In genomic region chrX:96435636-96436035, GRCh38 we compare ENCODE assay signal across 26 cellular contexts.
DNase-seq lines count a peak whose midpoint lies in the region; ATAC-seq and TF ChIP-seq lines count a peak whose summit lies in the region.
"Had no signal": no experiment of that assay in that cellular context is flagged by ENCODE, and none has a peak within 500 bp of the region (broad histone marks: within the 10 kb centered on the region; RNA-seq: fewer than 3 reads in every experiment).

No MANE protein-coding gene starts in this region.

- ATAC-seq in HG03442 (IDR thresholded peaks at IDR 0.05; ENCODE audit: unreplicated experiment) (no peak), HG03432 (IDR thresholded peaks at IDR 0.05; ENCODE audit: unreplicated experiment) (no peak)
- ATAC-seq: activated naive CD8-positive, alpha-beta T cell treated with anti-CD3 and anti-CD28 coated beads, Interleukin-2, amount 50 U/mL, for 24 hours; left colon; stimulated activated naive B cell treated with anti-CD40 and anti-IgM and Interleukin-4, amounts not matched to agents 10 μg/mL and 1 μg/mL and 100 μg/mL, for 72 hours had no signal

- H4K20me1 ChIP-seq in GM23248 (ENCODE audit: insufficient read depth): no peaks in the 10 kb centered on the region

- H3K9ac ChIP-seq in GM23248 (peak overlapping the region; percentile 6; the same call in 1 of the 2 replicates), skeletal muscle satellite cell (ENCODE audit: low read depth, low read length) (peak overlapping the region; percentile 69)

- H3K4me3 Mint-ChIP-seq in immature natural killer cell: no peak overlapping the region
- H3K4me3 Mint-ChIP-seq: activated CD4-positive, alpha-beta memory T cell treated with anti-CD3 and anti-CD28 coated beads, Interleukin-2, amount 10 ng/mL, durations not matched to agents 7 days and 5 days; activated naive CD8-positive, alpha-beta T cell treated with anti-CD3 and anti-CD28 coated beads, Interleukin-2, amount 50 U/mL, for 24 hours; CD8-positive, alpha-beta memory T cell; mesothelial cell of epicardium; nephron; stimulated activated naive B cell treated with anti-CD40 and anti-IgM and Interleukin-4, amounts not matched to agents 10 μg/mL and 1 μg/mL and 100 μg/mL, for 72 hours had no signal

- H3K4me3 ChIP-seq in GM23248: 0 out of 2 replicates have a peak overlapping the region, but pooled peaks have one; percentile 23
- H3K4me3 ChIP-seq in ascending aorta: no peak overlapping the region
- H3K4me3 ChIP-seq in fibroblast of mammary gland (ENCODE audit: control insufficient read depth, low read depth, low read length): no peak overlapping the region
- H3K4me3 ChIP-seq in skeletal muscle satellite cell (ENCODE audit: low read length): no peak overlapping the region
- H3K4me3 ChIP-seq: testis had no signal

- H3K4me2 ChIP-seq in GM23248 (ENCODE audit: unreplicated experiment): peak overlapping the region; percentile 52
- peak overlapping the region; percentile 13 for H3K4me2 ChIP-seq in skeletal muscle satellite cell (ENCODE audit: low read length)

- H3K9me3 ChIP-seq in GM23248 (ENCODE audit: low read depth): no peaks in the 10 kb centered on the region
- H3K9me3 ChIP-seq in ascending aorta: no peaks in the 10 kb centered on the region
- H3K9me3 ChIP-seq in skeletal muscle satellite cell (replicated peaks; ENCODE audit: low read length): no peaks in the 10 kb centered on the region
- H3K9me3 ChIP-seq: testis had no signal

- H3F3A ChIP-seq in GM23248 (ENCODE audit: insufficient read depth): peaks cover 23% of the 10 kb centered on the region

- no peak overlapping the region for H3K27ac Mint-ChIP-seq in immature natural killer cell
- H3K27ac Mint-ChIP-seq: activated CD4-positive, alpha-beta memory T cell treated with anti-CD3 and anti-CD28 coated beads, Interleukin-2, amount 10 ng/mL, durations not matched to agents 7 days and 5 days; activated naive CD8-positive, alpha-beta T cell treated with anti-CD3 and anti-CD28 coated beads, Interleukin-2, amount 50 U/mL, for 24 hours; CD8-positive, alpha-beta memory T cell; mesothelial cell of epicardium; nephron; stimulated activated naive B cell treated with anti-CD40 and anti-IgM and Interleukin-4, amounts not matched to agents 10 μg/mL and 1 μg/mL and 100 μg/mL, for 72 hours had no signal

- peak overlapping the region; percentile 16; the same call in 1 of the 2 replicates for H2AFZ ChIP-seq in GM23248

- TF ChIP-seq CTCF in ascending aorta (IDR thresholded peaks at IDR 0.05) (no peak), fibroblast of mammary gland (conservative IDR thresholded peaks at IDR 0.05; ENCODE audit: control insufficient read depth, insufficient read depth, low read depth, low read length) (no peak)

- peaks cover 42% of the 10 kb centered on the region for H3K4me1 ChIP-seq in GM23248 (ENCODE audit: insufficient read depth)
- H3K4me1 ChIP-seq in ascending aorta: peaks cover 0 to 3% of the 10 kb centered on the region in 2 donors
- peaks cover 50% of the 10 kb centered on the region for H3K4me1 ChIP-seq in skeletal muscle satellite cell (ENCODE audit: control insufficient read depth, insufficient read depth, low read length)
- H3K4me1 ChIP-seq: testis had no signal

- H3K27me3 ChIP-seq in GM23248 (replicated peaks; ENCODE audit: insufficient read depth) (no peaks in the 10 kb centered on the region), ascending aorta (no peaks in the 10 kb centered on the region), skeletal muscle satellite cell (ENCODE audit: control insufficient read depth, insufficient read depth, low read length) (no peaks in the 10 kb centered on the region)
- H3K27me3 ChIP-seq: testis had no signal

- H3K27ac ChIP-seq in GM23248 (peak overlapping the region; percentile 54), ascending aorta (peak overlapping the region; percentile 5 to 30)
- H3K27ac ChIP-seq: testis had no signal

- intact Hi-C loops in ascending aorta (cut with DNase I): loop anchor here (10.0 kb wide), 1 partner anchor 119 kb away; no protein-coding TSS in a partner anchor

- H3K4me1 Mint-ChIP-seq in immature natural killer cell: no peaks in the 10 kb centered on the region
- H3K4me1 Mint-ChIP-seq: activated CD4-positive, alpha-beta memory T cell treated with anti-CD3 and anti-CD28 coated beads, Interleukin-2, amount 10 ng/mL, durations not matched to agents 7 days and 5 days; activated naive CD8-positive, alpha-beta T cell treated with anti-CD3 and anti-CD28 coated beads, Interleukin-2, amount 50 U/mL, for 24 hours; CD8-positive, alpha-beta memory T cell; stimulated activated naive B cell treated with anti-CD40 and anti-IgM and Interleukin-4, amounts not matched to agents 10 μg/mL and 1 μg/mL and 100 μg/mL, for 72 hours had no signal

- H3K9me3 Mint-ChIP-seq in immature natural killer cell: no peaks in the 10 kb centered on the region
- H3K9me3 Mint-ChIP-seq: activated CD4-positive, alpha-beta memory T cell treated with anti-CD3 and anti-CD28 coated beads, Interleukin-2, amount 10 ng/mL, durations not matched to agents 7 days and 5 days; activated naive CD8-positive, alpha-beta T cell treated with anti-CD3 and anti-CD28 coated beads, Interleukin-2, amount 50 U/mL, for 24 hours; CD8-positive, alpha-beta memory T cell; mesothelial cell of epicardium; nephron; stimulated activated naive B cell treated with anti-CD40 and anti-IgM and Interleukin-4, amounts not matched to agents 10 μg/mL and 1 μg/mL and 100 μg/mL, for 72 hours had no signal

- H3K36me3 Mint-ChIP-seq in immature natural killer cell: no peaks in the 10 kb centered on the region
- H3K36me3 Mint-ChIP-seq: CD8-positive, alpha-beta memory T cell; mesothelial cell of epicardium; stimulated activated naive B cell treated with anti-CD40 and anti-IgM and Interleukin-4, amounts not matched to agents 10 μg/mL and 1 μg/mL and 100 μg/mL, for 72 hours had no signal

- in situ Hi-C loops in GM23248 (cut with MboI): no loop called here

- H3K27me3 Mint-ChIP-seq in immature natural killer cell (ENCODE audit: low read depth in 3 of 3): peaks cover 0 to 2% (median 2%) of the 10 kb centered on the region in 3 donors
- H3K27me3 Mint-ChIP-seq: activated CD4-positive, alpha-beta memory T cell treated with anti-CD3 and anti-CD28 coated beads, Interleukin-2, amount 10 ng/mL, durations not matched to agents 7 days and 5 days; CD8-positive, alpha-beta memory T cell; stimulated activated naive B cell treated with anti-CD40 and anti-IgM and Interleukin-4, amounts not matched to agents 10 μg/mL and 1 μg/mL and 100 μg/mL, for 72 hours had no signal

- no peaks in the 10 kb centered on the region for H3K79me2 ChIP-seq in GM23248 (ENCODE audit: insufficient read depth)

- H3K36me3 ChIP-seq in GM23248 (ENCODE audit: low read depth) (no peaks in the 10 kb centered on the region), ascending aorta (no peaks in the 10 kb centered on the region), skeletal muscle satellite cell (ENCODE audit: insufficient read depth, low read length) (no peaks in the 10 kb centered on the region)

- no peaks in the 10 kb centered on the region for H3K9me2 ChIP-seq in GM23248 (ENCODE audit: insufficient read depth)

- 0 to 13% methylated on average over 1 of the region's 1 CpG for WGBS in GM23248 (ENCODE audit: low coverage in 1 of 2, low lambda C conversion rate in 2 of 2, missing lambda C conversion rate in 2 of 2), 2 experiments

- DNase-seq in GM23248: peak; percentile 53
- no peak for DNase-seq in ascending aorta (ENCODE audit: low spot score in 2 of 2)
- DNase-seq in fibroblast of mammary gland (ENCODE audit: low read depth): peak; percentile 54
- no peak for DNase-seq in immature natural killer cell
- DNase-seq in D341Med (ENCODE audit: low spot score): no peak
- DNase-seq: activated CD4-positive, alpha-beta memory T cell treated with anti-CD3 and anti-CD28 coated beads, Interleukin-2, amount 10 ng/mL, durations not matched to agents 7 days and 5 days; activated CD4-positive, CD25-positive, alpha-beta regulatory T cell; activated effector memory CD4-positive, alpha-beta T cell treated with Interleukin-2 at 50 U/mL for 16 hours; activated naive CD8-positive, alpha-beta T cell treated with anti-CD3 and anti-CD28 coated beads, Interleukin-2, amount 50 U/mL, for 24 hours; CD8-positive, alpha-beta memory T cell; DMS53; erythroblast; Karpas-422; left colon; NCI-H1694; NCI-H69; posterior cingulate gyrus; stimulated activated CD4-positive, alpha-beta T cell treated with anti-CD3 and anti-CD28 coated beads, Interleukin-2, amount 100 ng/mL, for 24 hours; stimulated activated naive B cell treated with anti-CD40 and anti-IgM and Interleukin-4, amounts not matched to agents 10 μg/mL and 1 μg/mL and 100 μg/mL, for 72 hours; T1000; testis had no signal

Comparison
In these comparisons a context has a peak if more than half of its experiments do, and no peak if none do; other contexts are left out.
1. DNase-seq: peak in GM23248 (single experiment) and fibroblast of mammary gland (single experiment); none in ascending aorta (0 of 2), immature natural killer cell (0 of 3) and D341Med (single experiment).